In the genomic region with DNA sequence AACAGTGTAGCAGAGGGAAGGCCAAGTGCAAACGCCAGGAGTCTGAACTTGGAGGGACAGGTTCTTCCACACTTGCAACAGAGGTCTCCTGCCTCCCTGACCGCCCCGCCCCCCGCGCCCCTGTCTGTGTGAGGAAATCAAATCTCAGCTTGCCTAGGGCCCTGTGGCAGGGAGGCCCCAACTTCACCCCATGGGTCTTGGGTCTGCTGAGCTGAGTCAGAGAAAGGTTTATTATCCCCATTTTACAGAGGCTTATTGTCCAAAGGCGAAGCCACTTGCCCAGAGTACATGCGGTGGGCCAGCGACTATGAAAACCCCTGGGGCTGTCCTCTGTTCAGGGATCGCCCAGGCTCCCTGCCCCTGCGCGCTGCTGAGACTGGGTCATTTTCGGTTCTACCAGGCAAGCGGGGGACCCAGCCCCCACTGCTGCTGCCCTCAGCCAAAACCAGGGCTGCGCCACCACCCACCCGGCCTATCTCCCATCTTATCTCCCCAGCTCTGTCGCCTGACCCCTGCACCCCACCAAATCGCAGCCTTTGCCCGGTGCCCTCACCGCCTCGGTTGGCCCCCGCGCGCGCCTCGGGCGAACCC, we compare ENCODE assay signal across 10 cellular contexts. TPM values are rescaled to one million over a fixed set of nuclear protein-coding genes. Genes with fewer than 3 reads are reported as not detected.
DNase-seq lines count a peak whose midpoint lies in the region; ATAC-seq and TF ChIP-seq lines count a peak whose summit lies in the region.
"Had no signal": no experiment of that assay in that cellular context is flagged by ENCODE, and none has a peak within 500 bp of the region (broad histone marks: within the 10 kb centered on the region; RNA-seq: fewer than 3 reads in every experiment).

No MANE protein-coding gene starts in this region.

- TF ChIP-seq CTCF in GM23338 (conservative IDR thresholded peaks at IDR 0.05; ENCODE audit: low read depth in 2 of 2) (no peak), WTC11 (IDR thresholded peaks at IDR 0.05) (no peak), hepatocyte (IDR thresholded peaks at IDR 0.05; ENCODE audit: poor library complexity) (no peak)

- H4K20me1 ChIP-seq in GM23338 (replicated peaks; ENCODE audit: insufficient read depth) (peaks cover 17% of the 10 kb centered on the region), hepatocyte (ENCODE audit: insufficient read depth, poor library complexity, severe bottlenecking) (peaks cover 25% of the 10 kb centered on the region)

- peaks cover 57% of the 10 kb centered on the region for H3K4me1 Mint-ChIP-seq in GM23338
- H3K4me1 Mint-ChIP-seq in WTC11, result peaks cover 71% of the 10 kb centered on the region

- peaks cover 27% of the 10 kb centered on the region for H3K27me3 Mint-ChIP-seq in GM23338 (ENCODE audit: insufficient read depth, low read depth, poor library complexity)
- H3K27me3 Mint-ChIP-seq in WTC11 (ENCODE audit: low read depth), result no peaks in the 10 kb centered on the region

- H3F3A ChIP-seq in GM23338 (replicated peaks; ENCODE audit: low read depth), result peaks cover 16% of the 10 kb centered on the region

- H3K4me3 Mint-ChIP-seq in GM23338 (peak overlapping the region; percentile 79), WTC11 (peak overlapping the region; percentile 70)

- H3K9me3 ChIP-seq in hepatocyte (ENCODE audit: low read depth) (no peaks in the 10 kb centered on the region), skeletal muscle tissue (ENCODE audit: control insufficient read depth in 3 of 3, low read length in 3 of 3) (no peaks in the 10 kb centered on the region)

- CTCF ChIA-PET in WTC11 (lab: Charles Lee), result interaction anchor here (0.6 to 1.0 kb wide), 2 partner anchors 10 to 206 kb away, joined by 3 to 4 read pairs; no protein-coding TSS in a partner anchor

- peak overlapping the region in 2 of 3 donors; percentile 45 to 54 for H3K9ac ChIP-seq in skeletal muscle tissue (ENCODE audit: low read depth in 1 of 3, low read length in 3 of 3)
- H3K9ac ChIP-seq: KMS-11 had no signal

- POLR2A ChIA-PET in WTC11 (lab: Charles Lee), result interaction anchor here (0.5 to 1.6 kb wide), 2 partner anchors 14 to 190 kb away, joined by 4 read pairs; no protein-coding TSS in a partner anchor

- ATAC-seq in GM23338 (peak; percentile 14), WTC11 (peak; percentile 1), HG02763 (IDR thresholded peaks at IDR 0.05; ENCODE audit: unreplicated experiment) (no peak)

- peak overlapping the region; percentile 97 for H3K4me2 ChIP-seq in GM23338
- H3K4me2 ChIP-seq in hepatocyte, result peak overlapping the region; percentile 94
- H3K4me2 ChIP-seq: KMS-11 had no signal

- WGBS in hepatocyte (ENCODE audit: low lambda C conversion rate, missing lambda C conversion rate), result 41% methylated on average over 26 of the region's 26 CpGs

- H3K27me3 ChIP-seq in GM23338 (ENCODE audit: insufficient read depth), result no peaks in the 10 kb centered on the region
- no peaks in the 10 kb centered on the region for H3K27me3 ChIP-seq in hepatocyte
- peaks cover 4 to 6% (median 6%) of the 10 kb centered on the region in 3 donors for H3K27me3 ChIP-seq in skeletal muscle tissue (ENCODE audit: control insufficient read depth in 3 of 3, insufficient read depth in 3 of 3, low read length in 3 of 3)

- peak overlapping the region; percentile 69; the same call in 1 of the 2 replicates for H2AFZ ChIP-seq in GM23338
- H2AFZ ChIP-seq in hepatocyte, result peak overlapping the region; percentile 45

- H3K79me2 ChIP-seq in GM23338 (replicated peaks; ENCODE audit: insufficient read depth) (peaks cover 37% of the 10 kb centered on the region), hepatocyte (peaks cover 37% of the 10 kb centered on the region)

- H3K9me3 Mint-ChIP-seq in GM23338 (no peaks in the 10 kb centered on the region; the same call in 2 of the 3 replicates), WTC11 (no peaks in the 10 kb centered on the region)

- H3K4me3 ChIP-seq in GM23338 (peak overlapping the region; percentile 78), hepatocyte (peak overlapping the region; percentile 30), skeletal muscle tissue (ENCODE audit: low read length in 3 of 3) (peak overlapping the region; percentile 38 to 64 (median 40))

- H3K36me3 ChIP-seq in GM23338 (ENCODE audit: insufficient read depth) (no peaks in the 10 kb centered on the region), hepatocyte (replicated peaks; ENCODE audit: insufficient read depth, low read depth) (no peaks in the 10 kb centered on the region), skeletal muscle tissue (ENCODE audit: control insufficient read depth in 3 of 3, insufficient read depth in 3 of 3, low read length in 3 of 3) (no peaks in the 10 kb centered on the region)

- H3K9me2 ChIP-seq in GM23338 (ENCODE audit: insufficient read depth), result no peaks in the 10 kb centered on the region
- H3K9me2 ChIP-seq in hepatocyte (replicated peaks; ENCODE audit: insufficient read depth), result no peaks in the 10 kb centered on the region

- H3K4me1 ChIP-seq in GM23338 (ENCODE audit: insufficient read depth), result peaks cover 44% of the 10 kb centered on the region
- peaks cover 24% of the 10 kb centered on the region for H3K4me1 ChIP-seq in hepatocyte (ENCODE audit: insufficient read depth)
- peaks cover 4 to 13% (median 5%) of the 10 kb centered on the region in 3 donors for H3K4me1 ChIP-seq in skeletal muscle tissue (ENCODE audit: control insufficient read depth in 3 of 3, insufficient read depth in 3 of 3, low read length in 3 of 3)

- DNase-seq in GM23338 (ENCODE audit: low spot score) (peak; percentile 69), WTC11 (ENCODE audit: low spot score) (peak; percentile 47), hepatocyte (ENCODE audit: low spot score) (peak; percentile 66), T-helper 9 cell (no peak), GOT3 (lab: John Stamatoyannopoulos, UW) (no peak)
- DNase-seq in stimulated activated CD8-positive, alpha-beta memory T cell treated with anti-CD3 and anti-CD28 coated beads, Interleukin-4, amount 100 ng/mL, for 48 hours, result no peak

- H3K27ac ChIP-seq in GM23338 (ENCODE audit: low read depth) (peak overlapping the region; percentile 97), hepatocyte (peak overlapping the region; percentile 92), skeletal muscle tissue (ENCODE audit: low read depth, low read length) (no peak overlapping the region)
- H3K27ac ChIP-seq: KMS-11 had no signal

- H3K36me3 Mint-ChIP-seq in GM23338 (ENCODE audit: low read depth), result peaks cover 9% of the 10 kb centered on the region
- peaks cover 12% of the 10 kb centered on the region for H3K36me3 Mint-ChIP-seq in WTC11

- H3K27ac Mint-ChIP-seq in GM23338 (peak overlapping the region; percentile 86), WTC11 (peak overlapping the region; percentile 82)

TF ChIP-seq in GM23338, 12 proteins besides CTCF, POLR2A, EP300 and RAD21 (continues in another document):
- TF ChIP-seq EZH2phosphoT487 (IDR thresholded peaks at IDR 0.05; ENCODE audit: unreplicated experiment), result no peak

TF ChIP-seq in WTC11, 78 proteins besides CTCF, POLR2A, EP300 and RAD21:
- 0 out of 2 replicates have a peak, but pooled peaks have one; percentile 28 for TF ChIP-seq FOXP1 (CRISPR knock-in tag; IDR thresholded peaks at IDR 0.05; ENCODE audit: borderline replicate concordance)
- no peak for TF ChIP-seq ZNF121 (CRISPR knock-in tag; IDR thresholded peaks at IDR 0.05)
- TF ChIP-seq CBFB (CRISPR knock-in tag; IDR thresholded peaks at IDR 0.05; ENCODE audit: low read depth), result no peak

RNA-seq across cellular contexts. Expression of a gene that starts 1.0 kb away (rescaled TPM):
- total RNA-seq in GM23338 (2014; rRNA removed; shearing (Covaris generic)), result 96.2 and 109 TPM in 2 replicates
- polyA plus RNA-seq in GM23338 (2016; fragmentation: Nextera tagmentation; extraction: Ambion mirVana) (68.5 and 74.5 TPM in 2 replicates), hepatocyte (69.2 and 86.0 TPM in 2 replicates)
- total RNA-seq in WTC11 (2021) (116 to 153 TPM (median 150 TPM) in 3 replicates), hepatocyte (79.6 and 82.6 TPM in 2 replicates), skeletal muscle tissue (17.7 TPM)

RNA-seq across cellular contexts. Expression of a gene that starts 58.8 kb away (rescaled TPM):
- total RNA-seq in GM23338 (2014; rRNA removed; shearing (Covaris generic)), result 34.7 and 54.5 TPM in 2 replicates
- 7.7 and 8.5 TPM in 2 replicates for polyA plus RNA-seq in GM23338 (2016; fragmentation: Nextera tagmentation; extraction: Ambion mirVana)
- 54.8 to 67.3 TPM (median 62.2 TPM) in 3 replicates for total RNA-seq in WTC11 (2021)
- total RNA-seq in hepatocyte, result 9.4 and 11.5 TPM in 2 replicates
- 6.4 and 7.5 TPM in 2 replicates for polyA plus RNA-seq in hepatocyte
- 4.2 TPM for total RNA-seq in skeletal muscle tissue
- total RNA-seq: lung microvascular endothelial cell had no signal

Comparison
In these comparisons a context has a peak if more than half of its experiments do, and no peak if none do; other contexts are left out.
1. DNase-seq: peak in GM23338 (single experiment), WTC11 (single experiment) and hepatocyte (single experiment); none in T-helper 9 cell (single experiment), GOT3 (single experiment) and stimulated activated CD8-positive, alpha-beta memory T cell treated with anti-CD3 and anti-CD28 coated beads, Interleukin-4, amount 100 ng/mL, for 48 hours (single experiment).
2. Peak in every context shown above with its lines, with median percentiles within 50 percentile points of each other: H3K4me3 ChIP-seq.